27 cellular contexts compared by ENCODE assay signal in genomic region chr10:695396-695795, GRCh38.
"Had no signal": no experiment of that assay in that cellular context is flagged by ENCODE, and none has a peak within 500 bp of the region (broad histone marks: within the 10 kb centered on the region; RNA-seq: fewer than 3 reads in every experiment).

No MANE protein-coding gene starts in this region.

- H3K36me3 Mint-ChIP-seq: activated naive CD4-positive, alpha-beta T cell treated with anti-CD3 and anti-CD28 coated beads, Interleukin-2, amount 10 ng/mL, durations not matched to agents 7 days and 5 days; activated naive CD4-positive, alpha-beta T cell treated with anti-CD3 and anti-CD28 coated beads, Interleukin-2, amount 50 U/mL, for 72 hours had no signal

- H3K27ac Mint-ChIP-seq: activated B cell treated with CpG ODN at 0.5 μM for 24 hours; activated CD8-positive, alpha-beta T cell treated with anti-CD3 and anti-CD28 coated beads for 36 hours; activated naive CD4-positive, alpha-beta T cell treated with anti-CD3 and anti-CD28 coated beads, Interleukin-2, amount 10 ng/mL, durations not matched to agents 7 days and 5 days; activated naive CD4-positive, alpha-beta T cell treated with anti-CD3 and anti-CD28 coated beads, Interleukin-2, amount 50 U/mL, for 72 hours; activated T-helper 2 cell treated with anti-CD3 and anti-CD28 coated beads, Interferon-gamma antibody, Interleukin-2, Interleukin-4, amounts not matched to agents 10 μg/mL and 5 μg/mL and 100 μg/mL, durations not matched to agents 14 hours and 24 hours and 36 hours; T-helper 17 cell; T-helper 2 cell treated with Interferon-gamma antibody and Interleukin-4, amounts not matched to agents 5 μg/mL and 100 μg/mL, for 36 hours had no signal

- H3K4me3 ChIP-seq: adrenal gland, body of pancreas, colonic mucosa had no signal

- H3K27me3 ChIP-seq: body of pancreas, colonic mucosa had no signal

- H3K9me3 ChIP-seq: adrenal gland, body of pancreas, colonic mucosa had no signal

- DNase-seq: activated B cell treated with CpG ODN at 0.5 μM for 24 hours; activated CD4-positive, alpha-beta T cell treated with anti-CD3 and anti-CD28 coated beads for 48 hours; activated CD4-positive, alpha-beta T cell treated with anti-CD3 and anti-CD28 coated beads, Interleukin-2, amount 50 U/mL, for 1 hour; activated CD4-positive, alpha-beta T cell treated with anti-CD3 and anti-CD28 coated beads, Interleukin-2, amount 50 U/mL, for 48 hours; activated CD8-positive, alpha-beta memory T cell treated with anti-CD3 and anti-CD28 coated beads for 24 hours; activated CD8-positive, alpha-beta T cell treated with anti-CD3 and anti-CD28 coated beads for 36 hours; activated gamma-delta T cell; activated naive CD4-positive, alpha-beta T cell; activated naive CD4-positive, alpha-beta T cell treated with anti-CD3 and anti-CD28 coated beads, Interleukin-2, amount 10 ng/mL, durations not matched to agents 7 days and 5 days; activated T-cell treated with anti-CD3 and anti-CD28 coated beads, Interleukin-2, amount 50 U/mL, for 4 hours; adrenal gland; amygdala; aorta; body of pancreas; caudate nucleus; colonic mucosa; effector CD8-positive, alpha-beta T cell; foreskin fibroblast; T-helper 1 cell; T-helper 17 cell; T1000; WERI-Rb-1 had no signal

- H3K36me3 ChIP-seq: adrenal gland, colonic mucosa, WERI-Rb-1 had no signal

- H3K9me3 Mint-ChIP-seq: activated B cell treated with CpG ODN at 0.5 μM for 24 hours; activated CD8-positive, alpha-beta T cell treated with anti-CD3 and anti-CD28 coated beads for 36 hours; activated T-cell treated with anti-CD3 and anti-CD28 coated beads, Interleukin-2, amount 50 U/mL, for 4 hours; activated T-helper 2 cell treated with anti-CD3 and anti-CD28 coated beads, Interferon-gamma antibody, Interleukin-2, Interleukin-4, amounts not matched to agents 10 μg/mL and 5 μg/mL and 100 μg/mL, durations not matched to agents 14 hours and 24 hours and 36 hours; T-helper 2 cell treated with Interferon-gamma antibody and Interleukin-4, amounts not matched to agents 5 μg/mL and 100 μg/mL, for 36 hours had no signal

- H3K4me1 ChIP-seq: colonic mucosa had no signal

- ATAC-seq: activated CD4-positive, CD25-positive, alpha-beta regulatory T cell treated with anti-CD3 and anti-CD28 coated beads, Interleukin-2, amount 50 U/mL, for 24 hours; activated CD8-positive, alpha-beta T cell treated with anti-CD3 and anti-CD28 coated beads for 36 hours; activated naive CD4-positive, alpha-beta T cell treated with anti-CD3 and anti-CD28 coated beads, Interleukin-2, amount 50 U/mL, for 72 hours; body of pancreas; T-helper 17 cell had no signal

- H3K4me3 Mint-ChIP-seq: activated B cell treated with CpG ODN at 0.5 μM for 24 hours; activated CD8-positive, alpha-beta T cell treated with anti-CD3 and anti-CD28 coated beads for 36 hours; activated naive CD4-positive, alpha-beta T cell treated with anti-CD3 and anti-CD28 coated beads, Interleukin-2, amount 10 ng/mL, durations not matched to agents 7 days and 5 days; activated T-cell treated with anti-CD3 and anti-CD28 coated beads, Interleukin-2, amount 50 U/mL, for 4 hours; T-helper 17 cell; T-helper 2 cell treated with Interferon-gamma antibody and Interleukin-4, amounts not matched to agents 5 μg/mL and 100 μg/mL, for 36 hours had no signal

- H3K27ac ChIP-seq: adrenal gland, body of pancreas, colonic mucosa, epithelial cell of prostate, WERI-Rb-1 had no signal
